ENCODE assay signal across 15 cellular contexts in genomic region chr10:132193907-132194552, GRCh38. TPM values are rescaled to one million over a fixed set of nuclear protein-coding genes. Genes with fewer than 3 reads are reported as not detected.
DNase-seq lines count a peak whose midpoint lies in the region; ATAC-seq and TF ChIP-seq lines count a peak whose summit lies in the region.
"Had no signal": no experiment of that assay in that cellular context is flagged by ENCODE, and none has a peak within 500 bp of the region (broad histone marks: within the 10 kb centered on the region; RNA-seq: fewer than 3 reads in every experiment).

No MANE protein-coding gene starts in this region.

- no peak for TF ChIP-seq EP300 in Ishikawa (IDR thresholded peaks at IDR 0.05; ENCODE audit: borderline replicate concordance)

- H3K27me3 ChIP-seq in CD8-positive, alpha-beta T cell (ENCODE audit: insufficient read depth, low read length), result no peaks in the 10 kb centered on the region
- H3K27me3 ChIP-seq in lower lobe of right lung (ENCODE audit: low read depth) (peaks cover 11% of the 10 kb centered on the region), colonic mucosa (no peaks in the 10 kb centered on the region)

- H3K9ac ChIP-seq in colonic mucosa (ENCODE audit: low read depth in 2 of 2, low read length in 2 of 2), result no peak overlapping the region
- H3K9ac ChIP-seq: KMS-11 had no signal

- no peaks in the 10 kb centered on the region for H3K9me3 Mint-ChIP-seq in CD8-positive, alpha-beta T cell
- peaks cover 3% of the 10 kb centered on the region for H3K9me3 Mint-ChIP-seq in activated naive CD8-positive, alpha-beta T cell treated with anti-CD3 and anti-CD28 coated beads, Interleukin-2, amount 10 ng/mL, durations not matched to agents 7 days and 5 days
- H3K9me3 Mint-ChIP-seq: stimulated activated memory B cell treated with anti-CD40 and anti-IgM and Interleukin-4, amounts not matched to agents 10 μg/mL and 1 μg/mL and 100 μg/mL, for 72 hours had no signal

- intact Hi-C loops in CD8-positive, alpha-beta T cell (cut with DNase I, micrococcal nuclease), result no loop called here
- intact Hi-C loops in lower lobe of right lung (cut with DNase I) (no loop called here), colonic mucosa (cut with DNase I) (no loop called here)

- TF ChIP-seq CTCF in CD8-positive, alpha-beta T cell (IDR thresholded peaks at IDR 0.05), result no peak
- no peak for TF ChIP-seq CTCF in lower lobe of right lung (IDR thresholded peaks at IDR 0.05)
- no peak for TF ChIP-seq CTCF in colonic mucosa (IDR thresholded peaks at IDR 0.05)

- TF ChIP-seq RAD21 in Ishikawa (IDR thresholded peaks at IDR 0.05; ENCODE audit: low read depth), result peak; percentile 17; the same call in 1 of the 2 replicates

- ATAC-seq in CD8-positive, alpha-beta T cell, result peak; percentile 63
- ATAC-seq in activated naive CD8-positive, alpha-beta T cell treated with anti-CD3 and anti-CD28 coated beads, Interleukin-2, amount 10 ng/mL, durations not matched to agents 7 days and 5 days (ENCODE audit: low read depth), result peak; percentile 67
- ATAC-seq in lower lobe of right lung (peak; percentile 33), GM21576 (IDR thresholded peaks at IDR 0.05; ENCODE audit: unreplicated experiment) (no peak), HG03469 (IDR thresholded peaks at IDR 0.05; ENCODE audit: unreplicated experiment) (no peak)
- ATAC-seq: stimulated activated memory B cell treated with anti-CD40 and anti-IgM and Interleukin-4, amounts not matched to agents 10 μg/mL and 1 μg/mL and 100 μg/mL, for 72 hours had no signal

- peak in 1 of 7 experiments; percentile 20 for DNase-seq in CD8-positive, alpha-beta T cell
- DNase-seq in activated naive CD8-positive, alpha-beta T cell treated with anti-CD3 and anti-CD28 coated beads, Interleukin-2, amount 10 ng/mL, durations not matched to agents 7 days and 5 days, result peak; percentile 70
- DNase-seq in lower lobe of right lung, result peak; percentile 51
- DNase-seq in SIG-M5 (lab: John Stamatoyannopoulos, UW), result no peak
- no peak for DNase-seq in colonic mucosa
- DNase-seq: amniotic stem cell, DMS79, NCI-H774, T-helper 9 cell had no signal

- H3K36me3 ChIP-seq in CD8-positive, alpha-beta T cell (ENCODE audit: insufficient read depth, low read length), result no peaks in the 10 kb centered on the region
- H3K36me3 ChIP-seq in lower lobe of right lung (no peaks in the 10 kb centered on the region), colonic mucosa (no peaks in the 10 kb centered on the region)

- H3K9me3 ChIP-seq in CD8-positive, alpha-beta T cell (ENCODE audit: low read length), result no peaks in the 10 kb centered on the region
- no peaks in the 10 kb centered on the region for H3K9me3 ChIP-seq in lower lobe of right lung
- H3K9me3 ChIP-seq in colonic mucosa, result no peaks in the 10 kb centered on the region

- H3K27ac Mint-ChIP-seq in CD8-positive, alpha-beta T cell, result no peak overlapping the region
- H3K27ac Mint-ChIP-seq in activated naive CD8-positive, alpha-beta T cell treated with anti-CD3 and anti-CD28 coated beads, Interleukin-2, amount 10 ng/mL, durations not matched to agents 7 days and 5 days, result no peak overlapping the region
- H3K27ac Mint-ChIP-seq: stimulated activated memory B cell treated with anti-CD40 and anti-IgM and Interleukin-4, amounts not matched to agents 10 μg/mL and 1 μg/mL and 100 μg/mL, for 72 hours had no signal

- no peak overlapping the region for H3K4me3 Mint-ChIP-seq in CD8-positive, alpha-beta T cell
- H3K4me3 Mint-ChIP-seq in activated naive CD8-positive, alpha-beta T cell treated with anti-CD3 and anti-CD28 coated beads, Interleukin-2, amount 10 ng/mL, durations not matched to agents 7 days and 5 days, result no peak overlapping the region
- H3K4me3 Mint-ChIP-seq: stimulated activated memory B cell treated with anti-CD40 and anti-IgM and Interleukin-4, amounts not matched to agents 10 μg/mL and 1 μg/mL and 100 μg/mL, for 72 hours had no signal

- H3K4me1 ChIP-seq in CD8-positive, alpha-beta T cell (ENCODE audit: insufficient read depth, low read length), result no peaks in the 10 kb centered on the region
- H3K4me1 ChIP-seq in lower lobe of right lung (no peaks in the 10 kb centered on the region), colonic mucosa (no peaks in the 10 kb centered on the region)

- H3K27ac ChIP-seq in CD8-positive, alpha-beta T cell (ENCODE audit: low read depth, low read length), result no peak overlapping the region
- H3K27ac ChIP-seq in lower lobe of right lung, result no peak overlapping the region
- no peak overlapping the region for H3K27ac ChIP-seq in colonic mucosa
- H3K27ac ChIP-seq: KMS-11 had no signal

- no peak overlapping the region for H3K4me3 ChIP-seq in CD8-positive, alpha-beta T cell (ENCODE audit: low read depth, low read length)
- H3K4me3 ChIP-seq in lower lobe of right lung, result no peak overlapping the region
- no peak overlapping the region for H3K4me3 ChIP-seq in colonic mucosa
- H3K4me3 ChIP-seq: smooth muscle cell had no signal

- no peaks in the 10 kb centered on the region for H3K4me1 Mint-ChIP-seq in CD8-positive, alpha-beta T cell (ENCODE audit: low read depth)
- no peaks in the 10 kb centered on the region for H3K4me1 Mint-ChIP-seq in activated naive CD8-positive, alpha-beta T cell treated with anti-CD3 and anti-CD28 coated beads, Interleukin-2, amount 10 ng/mL, durations not matched to agents 7 days and 5 days
- H3K4me1 Mint-ChIP-seq: stimulated activated memory B cell treated with anti-CD40 and anti-IgM and Interleukin-4, amounts not matched to agents 10 μg/mL and 1 μg/mL and 100 μg/mL, for 72 hours had no signal

- no peaks in the 10 kb centered on the region for H3K36me3 Mint-ChIP-seq in CD8-positive, alpha-beta T cell
- H3K36me3 Mint-ChIP-seq in activated naive CD8-positive, alpha-beta T cell treated with anti-CD3 and anti-CD28 coated beads, Interleukin-2, amount 10 ng/mL, durations not matched to agents 7 days and 5 days, result no peaks in the 10 kb centered on the region
- H3K36me3 Mint-ChIP-seq: stimulated activated memory B cell treated with anti-CD40 and anti-IgM and Interleukin-4, amounts not matched to agents 10 μg/mL and 1 μg/mL and 100 μg/mL, for 72 hours had no signal

- POLR2A ChIA-PET in CD8-positive, alpha-beta T cell (lab: Charles Lee), result no interaction called here
- POLR2A ChIA-PET in activated naive CD8-positive, alpha-beta T cell treated with anti-CD3 and anti-CD28 coated beads, Interleukin-2, amount 10 ng/mL, durations not matched to agents 7 days and 5 days (lab: Charles Lee), result no interaction called here

- CTCF ChIA-PET in CD8-positive, alpha-beta T cell (lab: Charles Lee), result no interaction called here

- H3K27me3 Mint-ChIP-seq in CD8-positive, alpha-beta T cell (ENCODE audit: low read depth), result peaks cover 26% of the 10 kb centered on the region
- H3K27me3 Mint-ChIP-seq in activated naive CD8-positive, alpha-beta T cell treated with anti-CD3 and anti-CD28 coated beads, Interleukin-2, amount 10 ng/mL, durations not matched to agents 7 days and 5 days, result peaks cover 5% of the 10 kb centered on the region

TF ChIP-seq in Ishikawa, 13 proteins besides CTCF, POLR2A, EP300 and RAD21:
- TF ChIP-seq REST (IDR thresholded peaks at IDR 0.05; ENCODE audit: low read depth), result peak; percentile 99
- TF ChIP-seq YY1 (IDR thresholded peaks at IDR 0.05; ENCODE audit: low read depth), result 0 out of 2 replicates have a peak, but pooled peaks have one; percentile 38
- TF ChIP-seq TEAD4 (IDR thresholded peaks at IDR 0.05), result no peak
- peak; percentile 15; the same call in 1 of the 2 replicates for TF ChIP-seq USF1 (IDR thresholded peaks at IDR 0.05)

RNA-seq across cellular contexts. Expression of gene DPYSL4, which starts 7.3 kb away (rescaled TPM):
- total RNA-seq in CD8-positive, alpha-beta T cell, result 1 to 10 TPM; 1.0 to 1.8 TPM
- total RNA-seq in activated naive CD8-positive, alpha-beta T cell treated with anti-CD3 and anti-CD28 coated beads, Interleukin-2, amount 10 ng/mL, durations not matched to agents 7 days and 5 days, result 1 to 10 TPM; 5.2 to 8.5 TPM
- total RNA-seq in lower lobe of right lung (2.1 TPM), colonic mucosa (under 1 TPM; 0.27 to 0.44 TPM)

Comparison
In these comparisons a context has a peak if more than half of its experiments do, and no peak if none do; other contexts are left out.
1. ATAC-seq: peak in CD8-positive, alpha-beta T cell (single experiment), activated naive CD8-positive, alpha-beta T cell treated with anti-CD3 and anti-CD28 coated beads, Interleukin-2, amount 10 ng/mL, durations not matched to agents 7 days and 5 days (single experiment) and lower lobe of right lung (2 of 2); none in GM21576 (single experiment) and HG03469 (single experiment).
2. DNase-seq: peak in activated naive CD8-positive, alpha-beta T cell treated with anti-CD3 and anti-CD28 coated beads, Interleukin-2, amount 10 ng/mL, durations not matched to agents 7 days and 5 days (single experiment) and lower lobe of right lung (single experiment); none in SIG-M5 (single experiment) and colonic mucosa (single experiment).